25 cellular contexts compared by ENCODE assay signal in genomic region chr5:79687911-79688310, GRCh38. TPM values are rescaled to one million over a fixed set of nuclear protein-coding genes. Genes with fewer than 3 reads are reported as not detected.
A peak's percentile ranks its signal among the peaks of the same experiment; 100 is the strongest.
DNase-seq lines count a peak whose midpoint lies in the region; ATAC-seq and TF ChIP-seq lines count a peak whose summit lies in the region.
"Had no signal": no experiment of that assay in that cellular context is flagged by ENCODE, and none has a peak within 500 bp of the region (broad histone marks: within the 10 kb centered on the region; RNA-seq: fewer than 3 reads in every experiment).

No MANE protein-coding gene starts in this region.

- peaks cover 3% of the 10 kb centered on the region for H3K27me3 Mint-ChIP-seq in nephron progenitor cell (ENCODE audit: low read depth, poor library complexity)
- H3K27me3 Mint-ChIP-seq in activated T-helper 1 cell treated with anti-CD3 and anti-CD28 coated beads, Interleukin-12 subunit alpha, Interleukin-12 subunit beta, Interleukin-2, Interleukin-4 antibody, amounts not matched to agents 30 ng/mL and 10 ng/mL and 1 ng/mL, durations not matched to agents 14 hours and 24 hours and 36 hours (ENCODE audit: insufficient read depth) = no peaks in the 10 kb centered on the region

- no peak overlapping the region for H3K27ac Mint-ChIP-seq in nephron progenitor cell
- no peak overlapping the region for H3K27ac Mint-ChIP-seq in activated T-helper 1 cell treated with anti-CD3 and anti-CD28 coated beads, Interleukin-12 subunit alpha, Interleukin-12 subunit beta, Interleukin-2, Interleukin-4 antibody, amounts not matched to agents 30 ng/mL and 10 ng/mL and 1 ng/mL, durations not matched to agents 14 hours and 24 hours and 36 hours
- H3K27ac Mint-ChIP-seq: CD8-positive, alpha-beta T cell; H9; HFFc6 had no signal

- peaks cover 9% of the 10 kb centered on the region for H3K9me3 Mint-ChIP-seq in nephron progenitor cell
- no peaks in the 10 kb centered on the region for H3K9me3 Mint-ChIP-seq in activated T-helper 1 cell treated with anti-CD3 and anti-CD28 coated beads, Interleukin-12 subunit alpha, Interleukin-12 subunit beta, Interleukin-2, Interleukin-4 antibody, amounts not matched to agents 30 ng/mL and 10 ng/mL and 1 ng/mL, durations not matched to agents 14 hours and 24 hours and 36 hours
- H3K9me3 Mint-ChIP-seq: CD8-positive, alpha-beta T cell; HFFc6 had no signal

- H3K36me3 Mint-ChIP-seq in nephron progenitor cell (ENCODE audit: low read depth) = peaks cover 46% of the 10 kb centered on the region
- H3K36me3 Mint-ChIP-seq in activated T-helper 1 cell treated with anti-CD3 and anti-CD28 coated beads, Interleukin-12 subunit alpha, Interleukin-12 subunit beta, Interleukin-2, Interleukin-4 antibody, amounts not matched to agents 30 ng/mL and 10 ng/mL and 1 ng/mL, durations not matched to agents 14 hours and 24 hours and 36 hours (ENCODE audit: low read depth) = peaks cover 23% of the 10 kb centered on the region

- peaks cover 40% of the 10 kb centered on the region for H3K4me1 Mint-ChIP-seq in nephron progenitor cell
- peaks cover 7% of the 10 kb centered on the region for H3K4me1 Mint-ChIP-seq in activated T-helper 1 cell treated with anti-CD3 and anti-CD28 coated beads, Interleukin-12 subunit alpha, Interleukin-12 subunit beta, Interleukin-2, Interleukin-4 antibody, amounts not matched to agents 30 ng/mL and 10 ng/mL and 1 ng/mL, durations not matched to agents 14 hours and 24 hours and 36 hours (ENCODE audit: low read depth)

- no peak for TF ChIP-seq CTCF in nephron progenitor cell (IDR thresholded peaks at IDR 0.05)

- ATAC-seq in HG02759 (IDR thresholded peaks at IDR 0.05; ENCODE audit: unreplicated experiment) = no peak
- ATAC-seq: CD8-positive, alpha-beta T cell; HepG2; K562 had no signal

- intact Hi-C loops in activated T-helper 1 cell treated with anti-CD3 and anti-CD28 coated beads, Interleukin-12 subunit alpha, Interleukin-12 subunit beta, Interleukin-2, Interleukin-4 antibody, amounts not matched to agents 30 ng/mL and 10 ng/mL and 1 ng/mL, durations not matched to agents 14 hours and 24 hours and 36 hours (cut with micrococcal nuclease) = no loop called here

- peak overlapping the region; percentile 81 for H3K4me3 Mint-ChIP-seq in nephron progenitor cell
- H3K4me3 Mint-ChIP-seq in activated T-helper 1 cell treated with anti-CD3 and anti-CD28 coated beads, Interleukin-12 subunit alpha, Interleukin-12 subunit beta, Interleukin-2, Interleukin-4 antibody, amounts not matched to agents 30 ng/mL and 10 ng/mL and 1 ng/mL, durations not matched to agents 14 hours and 24 hours and 36 hours = no peak overlapping the region
- H3K4me3 Mint-ChIP-seq: CD8-positive, alpha-beta T cell; HFFc6 had no signal

- DNase-seq in NCI-H2171 treated with DMSO at 0.1 percent for 48 hours (lab: John Stamatoyannopoulos, UW) (peak; percentile 20), NCI-H2171 (lab: John Stamatoyannopoulos, UW) (no peak), glomerular visceral epithelial cell (ENCODE audit: extremely low spot score) (peak; percentile 12), nephron progenitor cell (no peak), NCI-H774 (lab: John Stamatoyannopoulos, UW) (no peak)
- no peak for DNase-seq in activated T-helper 1 cell treated with anti-CD3 and anti-CD28 coated beads, Interleukin-12 subunit alpha, Interleukin-12 subunit beta, Interleukin-2, Interleukin-4 antibody, amounts not matched to agents 30 ng/mL and 10 ng/mL and 1 ng/mL, durations not matched to agents 14 hours and 24 hours and 36 hours (ENCODE audit: low spot score)
- DNase-seq in activated naive CD4-positive, alpha-beta T cell (lab: John Stamatoyannopoulos, UW) = no peak
- DNase-seq: AML-193; C1 segment of cervical spinal cord; Calu3; CD8-positive, alpha-beta T cell; DMS153; GM23248; H9; HFFc6; NCI-H1092; NCI-H1436; NCI-H1930; NCI-H345; NCI-H524 treated with DMSO at 0.1 percent for 48 hours; OCI-M1; SJCRH30 had no signal

RNA-seq across cellular contexts. Expression of gene CMYA5, which starts 1.7 kb away (rescaled TPM):
- total RNA-seq in activated T-helper 1 cell treated with anti-CD3 and anti-CD28 coated beads, Interleukin-12 subunit alpha, Interleukin-12 subunit beta, Interleukin-2, Interleukin-4 antibody, amounts not matched to agents 30 ng/mL and 10 ng/mL and 1 ng/mL, durations not matched to agents 14 hours and 24 hours and 36 hours = 0.10 and 0.15 TPM in 2 replicates

Comparison
In these comparisons a context has a peak if more than half of its experiments do, and no peak if none do; other contexts are left out.
1. DNase-seq: peak in NCI-H2171 treated with DMSO at 0.1 percent for 48 hours (single experiment) and glomerular visceral epithelial cell (single experiment); none in NCI-H2171 (single experiment), nephron progenitor cell (single experiment), activated T-helper 1 cell treated with anti-CD3 and anti-CD28 coated beads, Interleukin-12 subunit alpha, Interleukin-12 subunit beta, Interleukin-2, Interleukin-4 antibody, amounts not matched to agents 30 ng/mL and 10 ng/mL and 1 ng/mL, durations not matched to agents 14 hours and 24 hours and 36 hours (single experiment), NCI-H774 (single experiment) and activated naive CD4-positive, alpha-beta T cell (0 of 4).